25 cellular contexts compared by ENCODE assay signal in genomic region chr3:186058225-186058624, GRCh38. TPM values are rescaled to one million over a fixed set of nuclear protein-coding genes. Genes with fewer than 3 reads are reported as not detected.
DNase-seq lines count a peak whose midpoint lies in the region; ATAC-seq and TF ChIP-seq lines count a peak whose summit lies in the region.
"Had no signal": no experiment of that assay in that cellular context is flagged by ENCODE, and none has a peak within 500 bp of the region (broad histone marks: within the 10 kb centered on the region; RNA-seq: fewer than 3 reads in every experiment).

No MANE protein-coding gene starts in this region.

- peaks cover 32% of the 10 kb centered on the region for H3K79me2 ChIP-seq in Loucy (ENCODE audit: insufficient read depth, low read length)

- no peaks in the 10 kb centered on the region for H3K9me3 Mint-ChIP-seq in MCF 10A (ENCODE audit: unreplicated experiment)
- H3K9me3 Mint-ChIP-seq in endodermal cell, result no peaks in the 10 kb centered on the region
- H3K9me3 Mint-ChIP-seq: T-cell had no signal

- in situ Hi-C loops in transverse colon (cut with MboI; ENCODE audit: low pct_ligation_motif_present in 1 of 4, low pct_unique_long_range_greater_than_20kb in 1 of 4, low sequenced_read_pairs in 3 of 4), result no loop called here

- H3K27me3 Mint-ChIP-seq in MCF 10A (ENCODE audit: insufficient read depth, unreplicated experiment), result no peaks in the 10 kb centered on the region
- no peaks in the 10 kb centered on the region for H3K27me3 Mint-ChIP-seq in endodermal cell (ENCODE audit: insufficient read depth)

- CTCF ChIA-PET in MCF 10A (lab: Yijun Ruan, JAX), result interaction anchor here (1.1 kb wide), 1 partner anchor 10 kb away, joined by 4 read pairs; no protein-coding TSS in a partner anchor

- TF ChIP-seq POLR2A in breast epithelium (IDR thresholded peaks at IDR 0.05), result no peak
- TF ChIP-seq POLR2A in transverse colon (IDR thresholded peaks at IDR 0.05), result no peak

- no peaks in the 10 kb centered on the region for H3K4me1 ChIP-seq in breast epithelium
- peaks cover 85% of the 10 kb centered on the region for H3K4me1 ChIP-seq in Loucy (ENCODE audit: insufficient read depth, low read length, poor library complexity, severe bottlenecking)
- H3K4me1 ChIP-seq in endodermal cell (ENCODE audit: control insufficient read depth, insufficient read depth, low read length), result no peaks in the 10 kb centered on the region
- H3K4me1 ChIP-seq in transverse colon, result peaks cover 0 to 16% (median 9%) of the 10 kb centered on the region in 4 donors

- H2AFZ ChIP-seq in Loucy (ENCODE audit: low read length), result no peak overlapping the region

- no TSS peak for BruUV-seq in MCF 10A (replicated peaks; lab: Mats Ljungman, UMichigan)

- peaks cover 10% of the 10 kb centered on the region; the same call in 1 of the 2 replicates for H3F3A ChIP-seq in Loucy (ENCODE audit: low read depth)

- TF ChIP-seq EP300 in transverse colon (IDR thresholded peaks at IDR 0.05; ENCODE audit: low read depth), result no peak

- H3K27ac ChIP-seq in breast epithelium, result no peak overlapping the region
- H3K27ac ChIP-seq in endodermal cell (ENCODE audit: low read depth, low read length), result no peak overlapping the region
- H3K27ac ChIP-seq in dorsolateral prefrontal cortex, result peak overlapping the region in 23 of 59 donors; percentile 2 to 78 (median 26)
- no peak overlapping the region for H3K27ac ChIP-seq in transverse colon
- H3K27ac ChIP-seq: 22Rv1, C4-2B had no signal

- peak overlapping the region; percentile 31 for H3K9ac ChIP-seq in Loucy (ENCODE audit: low read depth, low read length, poor library complexity, severe bottlenecking)
- no peak overlapping the region for H3K9ac ChIP-seq in endodermal cell (ENCODE audit: extremely low read depth, low read length, poor library complexity, severe bottlenecking)

- H3K4me3 ChIP-seq in breast epithelium, result no peak overlapping the region
- H3K4me3 ChIP-seq in Loucy (ENCODE audit: low read length, poor library complexity, severe bottlenecking), result peak overlapping the region; percentile 16
- H3K4me3 ChIP-seq in endodermal cell (ENCODE audit: low read length), result no peak overlapping the region
- no peak overlapping the region for H3K4me3 ChIP-seq in dorsolateral prefrontal cortex
- H3K4me3 ChIP-seq in transverse colon, result no peak overlapping the region

- POLR2A ChIA-PET in MCF 10A (lab: Yijun Ruan, JAX), result no interaction called here

- no peaks in the 10 kb centered on the region for H3K9me2 ChIP-seq in Loucy (replicated peaks; ENCODE audit: low read depth, low read length)

- intact Hi-C loops in MCF 10A (cut with micrococcal nuclease) (no loop called here), breast epithelium (cut with DNase I; ENCODE audit: low total_unique reads) (no loop called here), dorsolateral prefrontal cortex (cut with DNase I) (no loop called here), transverse colon (cut with DNase I; ENCODE audit: low total_unique reads) (no loop called here)

- H3K27me3 ChIP-seq in breast epithelium, result no peaks in the 10 kb centered on the region
- H3K27me3 ChIP-seq in Loucy (ENCODE audit: insufficient read depth, low read length, poor library complexity, severe bottlenecking), result no peaks in the 10 kb centered on the region
- H3K27me3 ChIP-seq in endodermal cell (ENCODE audit: control insufficient read depth, insufficient read depth, low read length, poor library complexity, severe bottlenecking), result no peaks in the 10 kb centered on the region
- H3K27me3 ChIP-seq in dorsolateral prefrontal cortex, result no peaks in the 10 kb centered on the region
- no peaks in the 10 kb centered on the region for H3K27me3 ChIP-seq in transverse colon

- no peaks in the 10 kb centered on the region for H3K36me3 ChIP-seq in breast epithelium
- H3K36me3 ChIP-seq in Loucy (ENCODE audit: insufficient read depth, low read length), result no peaks in the 10 kb centered on the region; the same call in 1 of the 2 replicates
- peaks cover 74% of the 10 kb centered on the region for H3K36me3 ChIP-seq in endodermal cell (ENCODE audit: control insufficient read depth, insufficient read depth, low read length)
- H3K36me3 ChIP-seq in transverse colon, result no peaks in the 10 kb centered on the region

- no peak for DNase-seq in MCF 10A (ENCODE audit: unreplicated experiment)
- DNase-seq in breast epithelium (ENCODE audit: low spot score in 2 of 2), result no peak
- DNase-seq in endodermal cell, result no peak
- DNase-seq in left lobe of liver (ENCODE audit: low spot score), result no peak
- DNase-seq in dorsolateral prefrontal cortex, result no peak
- no peak for DNase-seq in transverse colon
- DNase-seq: CD8-positive, alpha-beta memory T cell; DMS53; GF-D8; KBM-7; NCI-H1092 treated with DMSO at 0.1 percent for 48 hours; NCI-H1436 treated with DMSO at 0.1 percent for 48 hours; NCI-H1930; NCI-H2227 treated with DMSO at 0.1 percent for 48 hours; NCI-H510A treated with DMSO at 0.1 percent for 48 hours; NCI-H748 treated with DMSO at 0.1 percent for 48 hours; NK-92 treated with Interleukin-12 subunit alpha and Interleukin-12 subunit beta, amount 100 ng/mL, for 24 hours; SIG-M5; T-cell had no signal

- peaks cover 8% of the 10 kb centered on the region for H3K4me1 Mint-ChIP-seq in MCF 10A (ENCODE audit: insufficient read depth, unreplicated experiment)
- no peaks in the 10 kb centered on the region for H3K4me1 Mint-ChIP-seq in endodermal cell

- H3K4me2 ChIP-seq in Loucy (ENCODE audit: low read depth, low read length, poor library complexity, severe bottlenecking), result peak overlapping the region; percentile 22

- H3K4me3 Mint-ChIP-seq in MCF 10A (ENCODE audit: unreplicated experiment) (no peak overlapping the region), endodermal cell (no peak overlapping the region)
- H3K4me3 Mint-ChIP-seq: CD8-positive, alpha-beta memory T cell; T-cell had no signal

- no peaks in the 10 kb centered on the region for H3K9me3 ChIP-seq in breast epithelium
- H3K9me3 ChIP-seq in Loucy (ENCODE audit: insufficient read depth, low read depth, low read length), result no peaks in the 10 kb centered on the region
- no peaks in the 10 kb centered on the region for H3K9me3 ChIP-seq in endodermal cell (ENCODE audit: control insufficient read depth, low read length)
- H3K9me3 ChIP-seq in transverse colon, result no peaks in the 10 kb centered on the region

- H3K36me3 Mint-ChIP-seq in MCF 10A (ENCODE audit: insufficient read depth, unreplicated experiment) (peaks cover 65% of the 10 kb centered on the region), endodermal cell (ENCODE audit: low read depth) (peaks cover 81% of the 10 kb centered on the region)
- H3K36me3 Mint-ChIP-seq: CD8-positive, alpha-beta memory T cell; T-cell had no signal

- H4K20me1 ChIP-seq in Loucy (ENCODE audit: insufficient read depth, low read length, poor library complexity, severe bottlenecking), result no peaks in the 10 kb centered on the region

- WGBS in endodermal cell (ENCODE audit: insufficient coverage in 1 of 2, insufficient read length in 1 of 2), 2 experiments, result 93 to 100% methylated on average over 4 to 6 of the region's 6 CpGs
- WGBS in transverse colon (ENCODE audit: low coverage in 1 of 2), 2 donors, result 95% methylated on average over 4 to 6 of the region's 6 CpGs

- TF ChIP-seq CTCF in MCF 10A (IDR thresholded peaks at IDR 0.05; ENCODE audit: unreplicated experiment) (no peak), breast epithelium (IDR thresholded peaks at IDR 0.05) (no peak), Loucy (conservative IDR thresholded peaks at IDR 0.05; ENCODE audit: low read length) (no peak), endodermal cell (conservative IDR thresholded peaks at IDR 0.05) (no peak), dorsolateral prefrontal cortex (IDR thresholded peaks at IDR 0.05 in 54 of 56, conservative IDR thresholded peaks at IDR 0.05 in 2 of 56; ENCODE audit: low read depth in 1 of 56, partially characterized antibody in 56 of 56) (no peak), transverse colon (IDR thresholded peaks at IDR 0.05) (no peak)

- ATAC-seq in left lobe of liver (no peak), HG02678 (IDR thresholded peaks at IDR 0.05; ENCODE audit: unreplicated experiment) (no peak)
- ATAC-seq: HepG2, SK-N-SH treated with all-trans-retinoic acid at 6 μM for 48 hours, T-cell had no signal

- peak overlapping the region; percentile 58 for H3K27ac Mint-ChIP-seq in MCF 10A (ENCODE audit: low read depth, unreplicated experiment)
- peak overlapping the region; percentile 50 for H3K27ac Mint-ChIP-seq in endodermal cell
- H3K27ac Mint-ChIP-seq: CD8-positive, alpha-beta memory T cell; T-cell had no signal

RNA-seq across cellular contexts. Expression of gene ETV5, which starts 50.7 kb away (rescaled TPM):
- total RNA-seq in MCF 10A (2022) (93.0 and 101 TPM in 2 replicates), breast epithelium (10 to 100 TPM in 2 of 3 donors, 1 to 10 TPM in 1; 9.1 to 19.0 (median 16.1) TPM), endodermal cell (10 to 100 TPM; 56.4 to 84.1 TPM), left lobe of liver (7.0 TPM), dorsolateral prefrontal cortex (10 to 100 TPM; 21.0 to 97.9 (median 44.5) TPM), transverse colon (10 to 100 TPM in 1 of 4 donors, 1 to 10 TPM in 2, not detected in 1; 1.9 to 12.2 (median 4.0) TPM)
- polyA plus RNA-seq in endodermal cell (2013, experiment 1 of 2), result 35.3 TPM
- 36.0 TPM for polyA plus RNA-seq in endodermal cell (2013, experiment 2 of 2)
- polyA plus RNA-seq: CD8-positive, alpha-beta memory T cell had no signal
